ENCODE assay signal across 8 cellular contexts in genomic region chrX:154490414-154491083, GRCh38. TPM values are rescaled to one million over a fixed set of nuclear protein-coding genes. Genes with fewer than 3 reads are reported as not detected.
DNase-seq lines count a peak whose midpoint lies in the region; ATAC-seq and TF ChIP-seq lines count a peak whose summit lies in the region.

TSS of gene SLC10A3 (minus strand) at chrX:154490629. CDS start at chrX:154488940, 1,689 bp downstream.

- peak within 1 kb of the TSS; percentile 78 for H3K4me3 Mint-ChIP-seq in progenitor cell of endocrine pancreas (ENCODE audit: low read depth)

- H3K36me3 ChIP-seq in upper lobe of right lung: no peaks in the 10 kb centered on the region

- peak; percentile 67 for DNase-seq in NCI-H187 treated with DMSO at 0.1 percent for 48 hours (lab: John Stamatoyannopoulos, UW)
- peak; percentile 78 to 95 (median 84) for DNase-seq in T-helper 2 cell
- DNase-seq in left ventricle myocardium superior: peak; percentile 95
- DNase-seq in progenitor cell of endocrine pancreas (ENCODE audit: low spot score, unreplicated experiment): peak; percentile 81
- DNase-seq in upper lobe of right lung: peak; percentile 96

- ATAC-seq in GM18502 (IDR thresholded peaks at IDR 0.05; ENCODE audit: poor library complexity, unreplicated experiment) (peak; percentile 81), HG02970 (IDR thresholded peaks at IDR 0.05; ENCODE audit: low FRiP score, unreplicated experiment) (peak; percentile 55), left ventricle myocardium superior (peak; percentile 89), upper lobe of right lung (peak; percentile 91)

- H3K36me3 Mint-ChIP-seq in progenitor cell of endocrine pancreas (ENCODE audit: insufficient read depth): peaks cover 2% of the 10 kb centered on the region

- peaks cover 6% of the 10 kb centered on the region for H3K9me3 Mint-ChIP-seq in progenitor cell of endocrine pancreas (ENCODE audit: low read depth)

- H3K27ac ChIP-seq in angular gyrus (ENCODE audit: low read depth, low read length) (peak within 1 kb of the TSS; percentile 80), upper lobe of right lung (peak within 1 kb of the TSS; percentile 91)

- TF ChIP-seq CTCF in progenitor cell of endocrine pancreas (IDR thresholded peaks at IDR 0.05; ENCODE audit: unreplicated experiment) (no peak), upper lobe of right lung (IDR thresholded peaks at IDR 0.05) (no peak)

- H3K27me3 ChIP-seq in upper lobe of right lung: no peaks in the 10 kb centered on the region

- intact Hi-C loops in left ventricle myocardium superior (cut with micrococcal nuclease): no loop called here
- intact Hi-C loops in upper lobe of right lung (cut with DNase I): no loop called here

- H3K27ac Mint-ChIP-seq in progenitor cell of endocrine pancreas: peak within 1 kb of the TSS; percentile 98

- peaks cover 3% of the 10 kb centered on the region for H3K4me1 Mint-ChIP-seq in progenitor cell of endocrine pancreas (ENCODE audit: low read depth)

- peaks cover 5% of the 10 kb centered on the region for H3K4me1 ChIP-seq in upper lobe of right lung

- no peaks in the 10 kb centered on the region for H3K9me3 ChIP-seq in upper lobe of right lung

- H3K4me3 ChIP-seq in upper lobe of right lung: peak within 1 kb of the TSS; percentile 58

- H3K27me3 Mint-ChIP-seq in progenitor cell of endocrine pancreas: no peaks in the 10 kb centered on the region

RNA-seq across cellular contexts. Expression of gene SLC10A3, which starts in this region (rescaled TPM):
- total RNA-seq in left ventricle myocardium superior: 12.2 TPM
- total RNA-seq in progenitor cell of endocrine pancreas: 10.4 and 10.9 TPM in 2 replicates
- total RNA-seq in upper lobe of right lung: 23.7 TPM

Comparison
In these comparisons a context has a peak if more than half of its experiments do, and no peak if none do; other contexts are left out.
1. Peak in every context shown above with its lines: DNase-seq, ATAC-seq, H3K4me3 ChIP-seq and H3K27ac ChIP-seq.